Comparison of ENCODE assay signal across 8 cellular contexts in the genomic region with DNA sequence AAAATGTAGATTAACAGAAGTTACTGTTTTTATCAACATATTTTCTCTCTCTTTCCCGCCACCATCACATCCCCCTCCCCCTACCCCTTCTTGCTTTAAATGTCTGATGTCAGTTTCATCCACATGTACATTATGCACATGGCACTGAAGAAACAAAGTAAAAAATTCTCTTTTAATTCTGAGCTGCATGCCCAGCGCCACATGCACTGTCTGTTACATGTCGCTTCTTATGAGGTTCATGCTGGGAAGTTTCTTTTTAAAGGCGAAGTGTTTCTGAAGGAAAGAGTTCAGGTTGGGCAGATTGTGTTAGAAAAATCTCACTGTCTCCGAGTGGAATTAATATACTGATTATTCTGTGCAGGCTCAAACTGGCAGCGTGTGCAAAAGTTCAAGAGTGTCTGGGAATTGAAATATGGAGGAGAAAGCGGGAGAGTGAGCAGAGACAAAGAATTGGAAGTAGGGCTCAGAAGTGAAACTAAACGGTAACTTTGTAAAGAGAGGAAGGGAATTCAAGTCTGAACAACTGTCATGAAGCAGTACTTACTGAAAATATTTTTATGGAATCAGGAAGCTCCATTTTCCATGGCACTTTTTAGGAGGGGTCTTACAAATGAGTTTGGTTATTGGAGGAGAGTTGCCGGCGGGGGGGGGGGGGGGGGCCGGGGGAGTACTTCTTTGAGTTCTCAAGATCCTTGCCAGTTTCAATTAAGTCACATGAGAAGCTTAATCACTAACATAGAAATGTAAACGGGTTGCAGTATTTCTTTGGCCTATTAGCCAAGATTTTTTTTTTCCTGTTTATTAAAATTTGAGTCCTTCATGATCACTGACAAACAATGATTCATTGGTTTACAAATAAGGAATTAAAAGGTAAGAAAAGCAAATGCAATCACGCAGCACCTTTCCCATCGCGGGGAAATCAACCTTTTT.
DNase-seq lines count a peak whose midpoint lies in the region; ATAC-seq and TF ChIP-seq lines count a peak whose summit lies in the region.

No MANE protein-coding gene starts in this region.

- no peak for TF ChIP-seq CTCF in tibial artery (IDR thresholded peaks at IDR 0.05)

- H3K27ac ChIP-seq in tibial artery = no peak overlapping the region

- H3K4me3 Mint-ChIP-seq in activated CD4-positive, alpha-beta memory T cell treated with anti-CD3 and anti-CD28 coated beads, Interleukin-2, amount 10 ng/mL, durations not matched to agents 7 days and 5 days = peak overlapping the region; percentile 50
- no peak overlapping the region for H3K4me3 Mint-ChIP-seq in activated CD4-positive, alpha-beta memory T cell treated with anti-CD3 and anti-CD28 coated beads for 36 hours

- CTCF ChIA-PET in activated CD4-positive, alpha-beta memory T cell treated with anti-CD3 and anti-CD28 coated beads, Interleukin-2, amount 10 ng/mL, durations not matched to agents 7 days and 5 days (lab: Charles Lee) = interaction anchor here (1.2 kb wide), 1 partner anchor 129 kb away, joined by 3 read pairs; no protein-coding TSS in a partner anchor
- CTCF ChIA-PET in activated CD4-positive, alpha-beta memory T cell treated with anti-CD3 and anti-CD28 coated beads for 36 hours (lab: Charles Lee) = no interaction called here

- H3K9me3 Mint-ChIP-seq in activated CD4-positive, alpha-beta memory T cell treated with anti-CD3 and anti-CD28 coated beads, Interleukin-2, amount 10 ng/mL, durations not matched to agents 7 days and 5 days = no peaks in the 10 kb centered on the region
- no peaks in the 10 kb centered on the region for H3K9me3 Mint-ChIP-seq in activated CD4-positive, alpha-beta memory T cell treated with anti-CD3 and anti-CD28 coated beads for 36 hours

- no peaks in the 10 kb centered on the region for H3K9me3 ChIP-seq in tibial artery

- H3K4me3 ChIP-seq in tibial artery = peak overlapping the region; percentile 2 to 21

- no peak for ATAC-seq in GM21423 (IDR thresholded peaks at IDR 0.05; ENCODE audit: unreplicated experiment)

- H3K27ac Mint-ChIP-seq in activated CD4-positive, alpha-beta memory T cell treated with anti-CD3 and anti-CD28 coated beads, Interleukin-2, amount 10 ng/mL, durations not matched to agents 7 days and 5 days = no peak overlapping the region
- no peak overlapping the region for H3K27ac Mint-ChIP-seq in activated CD4-positive, alpha-beta memory T cell treated with anti-CD3 and anti-CD28 coated beads for 36 hours

- intact Hi-C loops in activated CD4-positive, alpha-beta memory T cell treated with anti-CD3 and anti-CD28 coated beads for 36 hours (cut with micrococcal nuclease) = no loop called here
- intact Hi-C loops in tibial artery (cut with DNase I; ENCODE audit: low total_unique reads) = no loop called here

- POLR2A ChIA-PET in activated CD4-positive, alpha-beta memory T cell treated with anti-CD3 and anti-CD28 coated beads, Interleukin-2, amount 10 ng/mL, durations not matched to agents 7 days and 5 days (lab: Charles Lee) = no interaction called here
- POLR2A ChIA-PET in activated CD4-positive, alpha-beta memory T cell treated with anti-CD3 and anti-CD28 coated beads for 36 hours (lab: Charles Lee) = no interaction called here

- H3K27me3 Mint-ChIP-seq in activated CD4-positive, alpha-beta memory T cell treated with anti-CD3 and anti-CD28 coated beads, Interleukin-2, amount 10 ng/mL, durations not matched to agents 7 days and 5 days = no peaks in the 10 kb centered on the region
- no peaks in the 10 kb centered on the region for H3K27me3 Mint-ChIP-seq in activated CD4-positive, alpha-beta memory T cell treated with anti-CD3 and anti-CD28 coated beads for 36 hours

- H3K27me3 ChIP-seq in tibial artery = no peaks in the 10 kb centered on the region

- no peak for DNase-seq in activated CD4-positive, alpha-beta memory T cell treated with anti-CD3 and anti-CD28 coated beads, Interleukin-2, amount 10 ng/mL, durations not matched to agents 7 days and 5 days
- DNase-seq in activated CD4-positive, alpha-beta memory T cell treated with anti-CD3 and anti-CD28 coated beads for 36 hours = no peak
- DNase-seq in amniotic epithelial cell (ENCODE audit: low read depth) (peak; percentile 59), left kidney (ENCODE audit: low read depth, low spot score) (peak; percentile 34), tibial artery (no peak), NCI-H2227 treated with DMSO at 0.1 percent for 48 hours (lab: John Stamatoyannopoulos, UW) (no peak), NCI-H82 treated with DMSO at 0.1 percent for 48 hours (lab: John Stamatoyannopoulos, UW; ENCODE audit: unreplicated experiment) (no peak)

- no peaks in the 10 kb centered on the region for H3K36me3 Mint-ChIP-seq in activated CD4-positive, alpha-beta memory T cell treated with anti-CD3 and anti-CD28 coated beads, Interleukin-2, amount 10 ng/mL, durations not matched to agents 7 days and 5 days (ENCODE audit: low read depth)
- H3K36me3 Mint-ChIP-seq in activated CD4-positive, alpha-beta memory T cell treated with anti-CD3 and anti-CD28 coated beads for 36 hours = peaks cover 20% of the 10 kb centered on the region

- H3K36me3 ChIP-seq in tibial artery = peaks cover 0 to 22% (median 16%) of the 10 kb centered on the region in 3 donors

- H3K4me1 Mint-ChIP-seq in activated CD4-positive, alpha-beta memory T cell treated with anti-CD3 and anti-CD28 coated beads, Interleukin-2, amount 10 ng/mL, durations not matched to agents 7 days and 5 days = peaks cover 5% of the 10 kb centered on the region
- peaks cover 3% of the 10 kb centered on the region for H3K4me1 Mint-ChIP-seq in activated CD4-positive, alpha-beta memory T cell treated with anti-CD3 and anti-CD28 coated beads for 36 hours (ENCODE audit: low read depth)

- peaks cover 0 to 5% (median 0%) of the 10 kb centered on the region in 4 donors for H3K4me1 ChIP-seq in tibial artery

Comparison
In these comparisons a context has a peak if more than half of its experiments do, and no peak if none do; other contexts are left out.
1. DNase-seq: peak in amniotic epithelial cell (single experiment) and left kidney (single experiment); none in activated CD4-positive, alpha-beta memory T cell treated with anti-CD3 and anti-CD28 coated beads, Interleukin-2, amount 10 ng/mL, durations not matched to agents 7 days and 5 days (single experiment), activated CD4-positive, alpha-beta memory T cell treated with anti-CD3 and anti-CD28 coated beads for 36 hours (single experiment), tibial artery (0 of 2), NCI-H2227 treated with DMSO at 0.1 percent for 48 hours (single experiment) and NCI-H82 treated with DMSO at 0.1 percent for 48 hours (single experiment).